24 cellular contexts compared by ENCODE assay signal in genomic region chr12:88056571-88056970, GRCh38. TPM values are rescaled to one million over a fixed set of nuclear protein-coding genes. Genes with fewer than 3 reads are reported as not detected.
"Had no signal": no experiment of that assay in that cellular context is flagged by ENCODE, and none has a peak within 500 bp of the region (broad histone marks: within the 10 kb centered on the region; RNA-seq: fewer than 3 reads in every experiment).

No MANE protein-coding gene starts in this region.

- FAIRE-seq: endometrium, pancreas, small intestine, urothelium cell line had no signal

- H3K36me3 ChIP-seq: neural progenitor cell had no signal

- H3K9ac ChIP-seq: neural progenitor cell had no signal

- ATAC-seq: esophagus mucosa; gastrocnemius medialis; heart right ventricle; left lobe of liver; mucosa of descending colon; natural killer cell; pancreas; right cardiac atrium; stimulated activated naive CD8-positive, alpha-beta T cell treated with anti-CD3 and anti-CD28 coated beads, Interleukin-15, Interleukin-2, amounts not matched to agents 100 U/mL and 50 U/mL, for 24 hours had no signal

- H3K4me2 ChIP-seq: neural progenitor cell had no signal

- H2AFZ ChIP-seq: neural progenitor cell had no signal

- H3K4me3 Mint-ChIP-seq: natural killer cell, neural progenitor cell, type B pancreatic cell had no signal

- H3K4me3 ChIP-seq: gastrocnemius medialis, heart right ventricle, mucosa of descending colon, neural progenitor cell, pancreas, suprapubic skin, thyroid gland had no signal

- H3K9me3 Mint-ChIP-seq: natural killer cell, neural progenitor cell, type B pancreatic cell had no signal

- H3K27ac Mint-ChIP-seq: natural killer cell, neural progenitor cell, progenitor cell of endocrine pancreas, type B pancreatic cell had no signal

- H3K27me3 Mint-ChIP-seq: progenitor cell of endocrine pancreas, type B pancreatic cell had no signal

- H3K27ac ChIP-seq: gastrocnemius medialis, heart right ventricle, neural progenitor cell, pancreas, suprapubic skin, thyroid gland had no signal

- H3K4me1 Mint-ChIP-seq: natural killer cell, neural progenitor cell had no signal

- H3K9me3 ChIP-seq: gastrocnemius medialis, heart right ventricle, mucosa of descending colon, pancreas, suprapubic skin, thyroid gland had no signal

- H3K27me3 ChIP-seq: gastrocnemius medialis, heart right ventricle, neural progenitor cell, pancreas, suprapubic skin, thyroid gland had no signal

- H3K4me1 ChIP-seq: gastrocnemius medialis, neural progenitor cell, suprapubic skin, thyroid gland had no signal

- DNase-seq: effector memory CD4-positive, alpha-beta T cell; gastrocnemius medialis; heart right ventricle; islet precursor cell; mammary epithelial cell; mucosa of descending colon; natural killer cell; nucleus accumbens; pancreas; right cardiac atrium; small intestine; stimulated activated CD4-positive, alpha-beta T cell treated with anti-CD3 and anti-CD28 coated beads, Interleukin-12 subunit alpha, Interleukin-12 subunit beta, amount 100 ng/mL, for 4 hours; stimulated activated naive CD8-positive, alpha-beta T cell treated with anti-CD3 and anti-CD28 coated beads, Interleukin-15, Interleukin-2, amounts not matched to agents 100 U/mL and 50 U/mL, for 24 hours; thyroid gland had no signal

RNA-seq across cellular contexts. Expression of gene C12orf50, which starts 27.4 kb away (rescaled TPM):
- total RNA-seq: esophagus mucosa, fibroblast of villous mesenchyme, gastrocnemius medialis, lower leg skin, suprapubic skin had no signal
- polyA plus RNA-seq: heart right ventricle, mammary epithelial cell, pancreas, right cardiac atrium, small intestine had no signal
